In the genomic region with DNA sequence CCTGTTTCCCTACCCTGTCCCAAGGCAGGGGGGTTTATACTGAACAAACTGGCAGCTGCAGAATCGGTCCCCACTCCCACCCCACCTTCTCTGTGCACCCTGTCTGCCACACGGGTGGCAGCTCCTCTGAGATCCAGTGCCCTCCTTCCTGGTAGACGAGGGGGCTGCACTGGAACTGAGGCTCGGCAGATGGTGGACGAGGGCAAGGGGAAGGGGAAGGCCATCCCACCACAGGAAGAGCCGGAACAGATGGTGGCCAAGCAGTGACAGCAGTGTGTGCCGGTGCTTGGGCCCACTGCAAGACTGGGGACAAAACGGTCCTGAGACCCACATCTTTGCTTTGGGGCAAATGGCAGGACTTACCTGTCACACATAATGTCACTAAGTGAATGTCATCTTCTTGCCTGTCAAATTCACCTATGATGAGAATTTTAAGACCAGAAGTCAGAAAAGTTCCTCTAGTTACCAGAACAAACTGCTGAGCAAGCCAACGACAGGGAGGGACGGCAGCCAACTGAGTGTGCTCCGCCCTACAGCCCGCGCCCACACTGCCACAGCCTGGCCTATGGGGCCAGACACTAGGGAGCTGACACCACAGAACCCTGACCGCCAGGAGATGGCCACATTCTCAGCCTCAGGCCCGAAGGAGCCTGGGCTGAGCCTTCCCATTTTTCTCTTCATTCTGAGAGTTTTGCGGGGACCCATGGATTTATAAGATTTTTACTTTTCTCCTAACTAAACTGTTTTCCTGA, we compare ENCODE assay signal across 10 cellular contexts. TPM values are rescaled to one million over a fixed set of nuclear protein-coding genes. Genes with fewer than 3 reads are reported as not detected.
A peak's percentile ranks its signal among the peaks of the same experiment; 100 is the strongest.
DNase-seq lines count a peak whose midpoint lies in the region; ATAC-seq, FAIRE-seq and TF ChIP-seq lines count a peak whose summit lies in the region.
"Had no signal": no experiment of that assay in that cellular context is flagged by ENCODE, and none has a peak within 500 bp of the region (broad histone marks: within the 10 kb centered on the region; RNA-seq: fewer than 3 reads in every experiment).

No MANE protein-coding gene starts in this region.

- no peak overlapping the region for H3K4me3 Mint-ChIP-seq in T-cell
- H3K4me3 Mint-ChIP-seq: activated T-cell treated with anti-CD3 and anti-CD28 coated beads, Interleukin-2, amount 50 U/mL, for 72 hours; neural crest cell had no signal

- H3K27ac Mint-ChIP-seq in T-cell = peak overlapping the region in 1 of 2 donors; percentile 4
- H3K27ac Mint-ChIP-seq: activated T-cell treated with anti-CD3 and anti-CD28 coated beads, Interleukin-2, amount 50 U/mL, for 72 hours had no signal

- POLR2A ChIA-PET in T-cell (lab: Charles Lee) = no interaction called here

- FAIRE-seq in H54 (lab: Jason Lieb, UNC) = no peak

- no peaks in the 10 kb centered on the region for H3K9me3 Mint-ChIP-seq in T-cell
- H3K9me3 Mint-ChIP-seq: activated T-cell treated with anti-CD3 and anti-CD28 coated beads, Interleukin-2, amount 50 U/mL, for 72 hours; neural crest cell had no signal

- peak; percentile 63 to 87 for ATAC-seq in gastrocnemius medialis
- no peak for ATAC-seq in T-cell (replicated peaks in 1 of 4)
- ATAC-seq in GM19452 (IDR thresholded peaks at IDR 0.05; ENCODE audit: unreplicated experiment) = no peak
- ATAC-seq in HG02840 (IDR thresholded peaks at IDR 0.05; ENCODE audit: low FRiP score, unreplicated experiment) = no peak
- ATAC-seq: activated T-cell treated with anti-CD3 and anti-CD28 coated beads, Interleukin-2, amount 50 U/mL, for 72 hours had no signal

- H3K4me1 ChIP-seq in gastrocnemius medialis = peaks cover 8 to 11% of the 10 kb centered on the region in 2 donors

- peaks cover 37% of the 10 kb centered on the region for H3K36me3 Mint-ChIP-seq in T-cell

- intact Hi-C loops in gastrocnemius medialis (cut with DNase I; ENCODE audit: low total_unique reads) = no loop called here

- no peaks in the 10 kb centered on the region for H3K27me3 ChIP-seq in gastrocnemius medialis

- H3K9me3 ChIP-seq in gastrocnemius medialis = no peaks in the 10 kb centered on the region

- no peaks in the 10 kb centered on the region for H3K4me1 Mint-ChIP-seq in T-cell
- H3K4me1 Mint-ChIP-seq: neural crest cell had no signal

- H3K36me3 ChIP-seq in gastrocnemius medialis = peaks cover 0 to 51% of the 10 kb centered on the region in 2 donors

- no peak overlapping the region for H3K4me3 ChIP-seq in gastrocnemius medialis

- CTCF ChIA-PET in T-cell (lab: Charles Lee) = no interaction called here

- in situ Hi-C loops in gastrocnemius medialis (cut with MboI; ENCODE audit: low sequenced_read_pairs in 4 of 4) = no loop called here

- TF ChIP-seq POLR2A in gastrocnemius medialis (IDR thresholded peaks at IDR 0.05) = peak in 1 of 2 donors; percentile 10
- no peak for TF ChIP-seq POLR2A in H54 (IDR thresholded peaks at IDR 0.05; ENCODE audit: low read depth, low read length)

- peak; percentile 42 for DNase-seq in GM04503 (ENCODE audit: low read depth)
- peak; percentile 45 for DNase-seq in astrocyte of the hippocampus (ENCODE audit: low read depth, low spot score)
- peak; percentile 75 for DNase-seq in hepatic stellate cell (ENCODE audit: low spot score)
- peak; percentile 62 to 76 for DNase-seq in gastrocnemius medialis
- DNase-seq in T-cell = no peak
- DNase-seq in H54 (ENCODE audit: insufficient read length, low spot score) = no peak
- DNase-seq: activated T-cell treated with anti-CD3 and anti-CD28 coated beads, Interleukin-2, amount 50 U/mL, for 72 hours had no signal

- peak overlapping the region in 3 of 4 donors; percentile 0 to 39 (median 2) for H3K27ac ChIP-seq in gastrocnemius medialis

- H3K27me3 Mint-ChIP-seq in T-cell = no peaks in the 10 kb centered on the region

- no peak for TF ChIP-seq CTCF in gastrocnemius medialis (IDR thresholded peaks at IDR 0.05 in 4 of 5, conservative IDR thresholded peaks at IDR 0.05 in 1 of 5)

RNA-seq across cellular contexts. Expression of a gene that starts 14.4 kb away (rescaled TPM):
- total RNA-seq in gastrocnemius medialis = 10 to 100 TPM; 33.4 to 40.3 (median 35.8) TPM
- total RNA-seq in T-cell = 10 to 100 TPM; 21.8 to 30.6 (median 28.7) TPM

RNA-seq across cellular contexts. Expression of a gene that starts 52.6 kb away (rescaled TPM):
- total RNA-seq in gastrocnemius medialis = 10 to 100 TPM; 32.8 to 76.4 (median 49.3) TPM
- total RNA-seq in T-cell = 10 to 100 TPM; 26.5 to 38.0 (median 37.3) TPM

Comparison
In these comparisons a context has a peak if more than half of its experiments do, and no peak if none do; other contexts are left out.
1. DNase-seq: peak in GM04503 (single experiment), astrocyte of the hippocampus (single experiment), hepatic stellate cell (single experiment) and gastrocnemius medialis (2 of 2); none in T-cell (0 of 34) and H54 (single experiment).
2. ATAC-seq: peak in gastrocnemius medialis (2 of 2); none in T-cell (0 of 4), GM19452 (single experiment) and HG02840 (single experiment).